Comparison of ENCODE assay signal across 8 cellular contexts in the genomic region with DNA sequence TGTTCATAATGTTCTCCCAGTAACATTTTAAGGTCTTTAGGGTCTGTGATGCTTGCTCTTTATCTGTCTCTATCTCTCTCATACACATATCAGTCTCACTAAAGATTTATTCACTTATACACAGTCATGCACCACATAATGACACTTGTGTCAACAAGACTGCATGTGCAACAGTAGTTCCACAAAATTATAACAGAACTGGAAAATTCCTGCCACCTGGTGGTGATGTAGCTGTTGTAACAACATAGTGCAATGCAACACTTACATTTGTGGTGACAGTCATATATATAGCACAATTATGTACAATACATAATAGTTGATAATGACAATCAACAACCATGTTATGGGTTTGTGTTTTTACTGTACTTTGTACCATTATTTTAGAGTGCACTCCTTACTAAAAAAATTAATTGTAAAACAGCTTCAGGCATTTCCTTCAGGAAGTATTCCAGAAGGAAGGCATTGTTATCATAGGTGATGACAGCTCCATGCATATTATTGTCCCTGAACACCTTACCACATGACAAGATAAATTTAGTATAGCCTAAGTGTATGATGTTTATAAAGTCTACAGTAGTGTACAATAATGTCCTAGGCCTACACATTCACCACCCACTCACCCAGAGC. TPM values are rescaled to one million over a fixed set of nuclear protein-coding genes. Genes with fewer than 3 reads are reported as not detected.
DNase-seq lines count a peak whose midpoint lies in the region; ATAC-seq and TF ChIP-seq lines count a peak whose summit lies in the region.

No MANE protein-coding gene starts in this region.

- no peaks in the 10 kb centered on the region for H4K20me1 ChIP-seq in OCI-LY7 (ENCODE audit: insufficient read depth, low read length)

- H3K27ac ChIP-seq in OCI-LY7 (ENCODE audit: low read depth, low read length, poor library complexity, severe bottlenecking) (no peak overlapping the region), tibial artery (no peak overlapping the region)

- TF ChIP-seq CTCF in AG09309 (IDR thresholded peaks at IDR 0.05; ENCODE audit: control insufficient read depth, insufficient read depth, low read depth, low read length, missing control alignments): peak; percentile 16
- TF ChIP-seq CTCF in GM13977 (IDR thresholded peaks at IDR 0.05; ENCODE audit: extremely low read depth, insufficient read depth, missing control alignments): peak; percentile 21
- TF ChIP-seq CTCF in OCI-LY7 (conservative IDR thresholded peaks at IDR 0.05; ENCODE audit: low read length): peak; percentile 95
- TF ChIP-seq CTCF in epithelial cell of proximal tubule (conservative IDR thresholded peaks at IDR 0.05; ENCODE audit: low read depth, low read length): peak; percentile 72
- TF ChIP-seq CTCF in tibial artery (IDR thresholded peaks at IDR 0.05): peak; percentile 42 to 44

- in situ Hi-C loops in GM13977 (cut with MboI; ENCODE audit: low pct_unique_long_range_greater_than_20kb, low sequenced_read_pairs, unreplicated experiment): no loop called here

- peaks cover 0 to 3% of the 10 kb centered on the region in 2 donors for H3K27me3 ChIP-seq in tibial artery

- H3K36me3 ChIP-seq in OCI-LY7 (ENCODE audit: insufficient read depth, low read length) (no peaks in the 10 kb centered on the region), tibial artery (no peaks in the 10 kb centered on the region)

- CTCF ChIA-PET in OCI-LY7 (lab: Charles Lee; ENCODE audit: unreplicated experiment): interaction anchor here (0.6 kb wide), 1 partner anchor 229 kb away, joined by 3 read pairs; no protein-coding TSS in a partner anchor

- BruUV-seq in OCI-LY7 (replicated peaks; lab: Mats Ljungman, UMichigan): no TSS peak

- H3K4me1 ChIP-seq in OCI-LY7 (ENCODE audit: insufficient read depth, low read length, poor library complexity, severe bottlenecking) (peaks cover 44% of the 10 kb centered on the region), tibial artery (no peaks in the 10 kb centered on the region)

- H3K4me3 ChIP-seq in AG09309 (ENCODE audit: control insufficient read depth, low read depth, low read length) (no peak overlapping the region), OCI-LY7 (ENCODE audit: low read depth, low read length, poor library complexity, severe bottlenecking) (no peak overlapping the region), epithelial cell of proximal tubule (ENCODE audit: low read depth, low read length) (no peak overlapping the region), tibial artery (no peak overlapping the region)

- POLR2A ChIA-PET in OCI-LY7 (lab: Charles Lee): interaction anchor here (0.6 to 0.7 kb wide), 2 partner anchors 260 to 393 kb away, joined by 3 to 5 read pairs; no protein-coding TSS in a partner anchor

- no peaks in the 10 kb centered on the region for H3K79me2 ChIP-seq in OCI-LY7 (ENCODE audit: insufficient read depth, low read depth, low read length)

- DNase-seq in AG09309 (ENCODE audit: low read depth) (no peak), GM13977 (ENCODE audit: low spot score) (no peak), OCI-LY7 (ENCODE audit: low spot score) (peak; percentile 85), epithelial cell of proximal tubule (ENCODE audit: low read depth) (no peak), tibial artery (no peak), NCI-H1048 (lab: John Stamatoyannopoulos, UW) (no peak)

- ATAC-seq in HG02938 (IDR thresholded peaks at IDR 0.05; ENCODE audit: unreplicated experiment) (no peak), GM19455 (IDR thresholded peaks at IDR 0.05; ENCODE audit: unreplicated experiment) (no peak)

- H3K9me3 ChIP-seq in OCI-LY7 (ENCODE audit: low read length) (peaks cover 4% of the 10 kb centered on the region; the same call in 1 of the 2 replicates), tibial artery (peaks cover 0 to 2% (median 0%) of the 10 kb centered on the region in 3 donors)

- no peaks in the 10 kb centered on the region for H3K9me2 ChIP-seq in OCI-LY7 (ENCODE audit: insufficient read depth, low read length)

- intact Hi-C loops in OCI-LY7 (cut with micrococcal nuclease; ENCODE audit: unreplicated experiment) (loop anchor here (1.0 to 5.0 kb wide), 3 partner anchors 87 to 229 kb away; no protein-coding TSS in a partner anchor), tibial artery (cut with DNase I; ENCODE audit: low total_unique reads) (no loop called here)

- peak overlapping the region; percentile 47; the same call in 1 of the 2 replicates for H3K4me2 ChIP-seq in OCI-LY7 (ENCODE audit: low read length)

- no peak overlapping the region; the same call in 1 of the 2 replicates for H2AFZ ChIP-seq in OCI-LY7 (ENCODE audit: low read length)

RNA-seq across cellular contexts. Expression of a gene that starts 8.1 kb away (rescaled TPM):
- total RNA-seq in OCI-LY7 (2014; rRNA removed; shearing (Covaris generic)): not detected in 2 replicates
- not detected in 2 replicates for total RNA-seq in OCI-LY7 (2022)
- 0.06 and 0.43 TPM in 2 replicates for total RNA-seq in epithelial cell of proximal tubule

RNA-seq across cellular contexts. Expression of a gene that starts 24.0 kb away (rescaled TPM):
- total RNA-seq in OCI-LY7 (2014; rRNA removed; shearing (Covaris generic)): not detected in 2 replicates
- not detected in 2 replicates for total RNA-seq in OCI-LY7 (2022)
- not detected in 2 replicates for total RNA-seq in epithelial cell of proximal tubule

Comparison
In these comparisons a context has a peak if more than half of its experiments do, and no peak if none do; other contexts are left out.
1. CTCF ChIP-seq: peak in every context shown above with its lines; median percentile 95 in OCI-LY7; 72 in epithelial cell of proximal tubule; 43 in tibial artery; 21 in GM13977; 16 in AG09309.